ENCODE assay signal across 1 cellular context in genomic region chr12:27906658-27907473, GRCh38.
TF ChIP-seq lines count a peak whose summit lies in the region.

No MANE protein-coding gene starts in this region.

TF ChIP-seq in H1, 55 proteins besides CTCF, POLR2A, EP300 and RAD21:
- TF ChIP-seq SIRT6 (IDR thresholded peaks at IDR 0.05; ENCODE audit: low read length) (no peak), SIN3A (conservative IDR thresholded peaks at IDR 0.05 in 1 of 2, IDR thresholded peaks at IDR 0.05 in 1 of 2; ENCODE audit: low read depth in 1 of 2, low read length in 2 of 2) (no peak), EZH2 (IDR thresholded peaks at IDR 0.05; ENCODE audit: low read depth, low read length, severe bottlenecking) (no peak), BCL11A (IDR thresholded peaks at IDR 0.05; ENCODE audit: low read depth in 2 of 2, low read length in 2 of 2) (no peak), HDAC6 (IDR thresholded peaks at IDR 0.05; ENCODE audit: low read depth, low read length) (no peak), ASH2L (IDR thresholded peaks at IDR 0.05; ENCODE audit: low read length) (no peak), TAF7 (optimal IDR thresholded peaks at IDR 0.05; ENCODE audit: borderline replicate concordance, low read depth, low read length) (no peak), MAX (IDR thresholded peaks at IDR 0.05) (no peak)
TF ChIP-seq in H1: peak in this region for 0.
